Comparison of ENCODE assay signal across 15 cellular contexts in genomic region chr3:115693868-115694267, GRCh38.
A peak's percentile ranks its signal among the peaks of the same experiment; 100 is the strongest.
DNase-seq lines count a peak whose midpoint lies in the region; TF ChIP-seq lines count a peak whose summit lies in the region.
"Had no signal": no experiment of that assay in that cellular context is flagged by ENCODE, and none has a peak within 500 bp of the region (broad histone marks: within the 10 kb centered on the region; RNA-seq: fewer than 3 reads in every experiment).

No MANE protein-coding gene starts in this region.

- CTCF ChIA-PET in activated naive CD4-positive, alpha-beta T cell treated with anti-CD3 and anti-CD28 coated beads for 36 hours (lab: Charles Lee), result interaction anchor here (0.6 to 2.5 kb wide), 7 partner anchors 9 to 771 kb away, joined by 3 to 21 read pairs (median 4); no protein-coding TSS in a partner anchor
- CTCF ChIA-PET in Calu3 (lab: Charles Lee), result interaction anchor here (0.9 kb wide), 1 partner anchor 90 kb away, joined by 4 read pairs; no protein-coding TSS in a partner anchor

- no peaks in the 10 kb centered on the region for H3K27me3 Mint-ChIP-seq in activated naive CD4-positive, alpha-beta T cell treated with anti-CD3 and anti-CD28 coated beads for 36 hours (ENCODE audit: low read depth)
- no peaks in the 10 kb centered on the region for H3K27me3 Mint-ChIP-seq in activated T-helper 1 cell treated with anti-CD3 and anti-CD28 coated beads, Interleukin-12 subunit alpha, Interleukin-12 subunit beta, Interleukin-2, Interleukin-4 antibody, amounts not matched to agents 30 ng/mL and 10 ng/mL and 1 ng/mL, durations not matched to agents 14 hours and 24 hours and 36 hours (ENCODE audit: insufficient read depth)
- no peaks in the 10 kb centered on the region for H3K27me3 Mint-ChIP-seq in Calu3 (ENCODE audit: unreplicated experiment)

- peaks cover 2% of the 10 kb centered on the region for H3K4me1 Mint-ChIP-seq in activated naive CD4-positive, alpha-beta T cell treated with anti-CD3 and anti-CD28 coated beads for 36 hours (ENCODE audit: low read depth)
- no peaks in the 10 kb centered on the region for H3K4me1 Mint-ChIP-seq in activated T-helper 1 cell treated with anti-CD3 and anti-CD28 coated beads, Interleukin-12 subunit alpha, Interleukin-12 subunit beta, Interleukin-2, Interleukin-4 antibody, amounts not matched to agents 30 ng/mL and 10 ng/mL and 1 ng/mL, durations not matched to agents 14 hours and 24 hours and 36 hours (ENCODE audit: low read depth)
- H3K4me1 Mint-ChIP-seq in Calu3 (ENCODE audit: low read depth, unreplicated experiment), result peaks cover 12% of the 10 kb centered on the region
- H3K4me1 Mint-ChIP-seq: naive B cell had no signal

- peak; percentile 39 for DNase-seq in NCI-H1105 treated with DMSO at 0.1 percent for 48 hours (lab: John Stamatoyannopoulos, UW)
- DNase-seq in NCI-H524 treated with DMSO at 0.1 percent for 48 hours (lab: John Stamatoyannopoulos, UW), result peak; percentile 13
- DNase-seq in dorsolateral prefrontal cortex, result peak; percentile 22 to 74 (median 60)
- peak; percentile 37 for DNase-seq in occipital lobe (lab: John Stamatoyannopoulos, UW)
- DNase-seq in activated naive CD4-positive, alpha-beta T cell treated with anti-CD3 and anti-CD28 coated beads for 36 hours, result no peak
- no peak for DNase-seq in activated T-helper 1 cell treated with anti-CD3 and anti-CD28 coated beads, Interleukin-12 subunit alpha, Interleukin-12 subunit beta, Interleukin-2, Interleukin-4 antibody, amounts not matched to agents 30 ng/mL and 10 ng/mL and 1 ng/mL, durations not matched to agents 14 hours and 24 hours and 36 hours (ENCODE audit: low spot score)
- DNase-seq in Calu3, result no peak
- DNase-seq: activated CD4-positive, alpha-beta T cell treated with anti-CD3 and anti-CD28 coated beads for 1 hour; central memory CD4-positive, alpha-beta T cell; HCEC 1CT; heart right ventricle; Kasumi-1; naive B cell had no signal

- H3K27me3 ChIP-seq in dorsolateral prefrontal cortex, result no peaks in the 10 kb centered on the region
- H3K27me3 ChIP-seq: heart right ventricle, vagina had no signal

- no TSS peak for BruUV-seq in Calu3 (replicated peaks; lab: Mats Ljungman, UMichigan)

- no peaks in the 10 kb centered on the region for H3K36me3 Mint-ChIP-seq in activated naive CD4-positive, alpha-beta T cell treated with anti-CD3 and anti-CD28 coated beads for 36 hours (ENCODE audit: low read depth)
- H3K36me3 Mint-ChIP-seq in activated T-helper 1 cell treated with anti-CD3 and anti-CD28 coated beads, Interleukin-12 subunit alpha, Interleukin-12 subunit beta, Interleukin-2, Interleukin-4 antibody, amounts not matched to agents 30 ng/mL and 10 ng/mL and 1 ng/mL, durations not matched to agents 14 hours and 24 hours and 36 hours (ENCODE audit: low read depth), result no peaks in the 10 kb centered on the region
- H3K36me3 Mint-ChIP-seq in Calu3 (ENCODE audit: insufficient read depth, unreplicated experiment), result peaks cover 5% of the 10 kb centered on the region
- H3K36me3 Mint-ChIP-seq: naive B cell had no signal

- H3K27ac ChIP-seq in dorsolateral prefrontal cortex, result peak overlapping the region in 47 of 59 donors; percentile 0 to 78 (median 47)
- H3K27ac ChIP-seq: prostate gland, vagina had no signal

- no peak overlapping the region for H3K4me3 Mint-ChIP-seq in activated naive CD4-positive, alpha-beta T cell treated with anti-CD3 and anti-CD28 coated beads for 36 hours
- no peak overlapping the region for H3K4me3 Mint-ChIP-seq in activated T-helper 1 cell treated with anti-CD3 and anti-CD28 coated beads, Interleukin-12 subunit alpha, Interleukin-12 subunit beta, Interleukin-2, Interleukin-4 antibody, amounts not matched to agents 30 ng/mL and 10 ng/mL and 1 ng/mL, durations not matched to agents 14 hours and 24 hours and 36 hours
- H3K4me3 Mint-ChIP-seq in Calu3 (ENCODE audit: low read depth, unreplicated experiment), result no peak overlapping the region
- H3K4me3 Mint-ChIP-seq: naive B cell had no signal

- intact Hi-C loops in dorsolateral prefrontal cortex (cut with DNase I) (loop anchor here (5.0 to 10.0 kb wide), 4 partner anchors 88 to 869 kb away; no protein-coding TSS in a partner anchor), Calu3 (cut with micrococcal nuclease; ENCODE audit: unreplicated experiment) (loop anchor here (1.0 to 10.0 kb wide), 4 partner anchors 91 to 601 kb away; no protein-coding TSS in a partner anchor)
- intact Hi-C loops in activated naive CD4-positive, alpha-beta T cell treated with anti-CD3 and anti-CD28 coated beads for 36 hours (cut with micrococcal nuclease), result loop anchor here (1.0 to 10.0 kb wide), 9 partner anchors 90 to 1309 kb away; no protein-coding TSS in a partner anchor
- intact Hi-C loops in activated T-helper 1 cell treated with anti-CD3 and anti-CD28 coated beads, Interleukin-12 subunit alpha, Interleukin-12 subunit beta, Interleukin-2, Interleukin-4 antibody, amounts not matched to agents 30 ng/mL and 10 ng/mL and 1 ng/mL, durations not matched to agents 14 hours and 24 hours and 36 hours (cut with micrococcal nuclease), result loop anchor here (1.0 to 10.0 kb wide), 7 partner anchors 67 to 653 kb away; no protein-coding TSS in a partner anchor

- peak overlapping the region in 47 of 59 donors; percentile 2 to 60 (median 33) for H3K4me3 ChIP-seq in dorsolateral prefrontal cortex
- H3K4me3 ChIP-seq: heart right ventricle, prostate gland, vagina had no signal

- no peaks in the 10 kb centered on the region for H3K9me3 Mint-ChIP-seq in activated naive CD4-positive, alpha-beta T cell treated with anti-CD3 and anti-CD28 coated beads for 36 hours
- no peaks in the 10 kb centered on the region for H3K9me3 Mint-ChIP-seq in activated T-helper 1 cell treated with anti-CD3 and anti-CD28 coated beads, Interleukin-12 subunit alpha, Interleukin-12 subunit beta, Interleukin-2, Interleukin-4 antibody, amounts not matched to agents 30 ng/mL and 10 ng/mL and 1 ng/mL, durations not matched to agents 14 hours and 24 hours and 36 hours
- H3K9me3 Mint-ChIP-seq in Calu3 (ENCODE audit: low read depth, unreplicated experiment), result no peaks in the 10 kb centered on the region
- H3K9me3 Mint-ChIP-seq: naive B cell had no signal

- no peak overlapping the region for H3K27ac Mint-ChIP-seq in activated naive CD4-positive, alpha-beta T cell treated with anti-CD3 and anti-CD28 coated beads for 36 hours
- no peak overlapping the region for H3K27ac Mint-ChIP-seq in activated T-helper 1 cell treated with anti-CD3 and anti-CD28 coated beads, Interleukin-12 subunit alpha, Interleukin-12 subunit beta, Interleukin-2, Interleukin-4 antibody, amounts not matched to agents 30 ng/mL and 10 ng/mL and 1 ng/mL, durations not matched to agents 14 hours and 24 hours and 36 hours
- H3K27ac Mint-ChIP-seq in Calu3 (ENCODE audit: unreplicated experiment), result no peak overlapping the region

- TF ChIP-seq CTCF in dorsolateral prefrontal cortex (IDR thresholded peaks at IDR 0.05 in 54 of 56, conservative IDR thresholded peaks at IDR 0.05 in 2 of 56; ENCODE audit: low read depth in 1 of 56, partially characterized antibody in 56 of 56) (no peak), Calu3 (IDR thresholded peaks at IDR 0.05; ENCODE audit: unreplicated experiment) (no peak)

Comparison
In these comparisons a context has a peak if more than half of its experiments do, and no peak if none do; other contexts are left out.
1. DNase-seq: peak in NCI-H1105 treated with DMSO at 0.1 percent for 48 hours (single experiment), NCI-H524 treated with DMSO at 0.1 percent for 48 hours (single experiment), dorsolateral prefrontal cortex (10 of 10) and occipital lobe (single experiment); none in activated naive CD4-positive, alpha-beta T cell treated with anti-CD3 and anti-CD28 coated beads for 36 hours (single experiment), activated T-helper 1 cell treated with anti-CD3 and anti-CD28 coated beads, Interleukin-12 subunit alpha, Interleukin-12 subunit beta, Interleukin-2, Interleukin-4 antibody, amounts not matched to agents 30 ng/mL and 10 ng/mL and 1 ng/mL, durations not matched to agents 14 hours and 24 hours and 36 hours (single experiment) and Calu3 (single experiment).